Comparison of ENCODE assay signal across 12 cellular contexts in genomic region chr18:13407484-13407883, GRCh38.
DNase-seq lines count a peak whose midpoint lies in the region; ATAC-seq and TF ChIP-seq lines count a peak whose summit lies in the region.
"Had no signal": no experiment of that assay in that cellular context is flagged by ENCODE, and none has a peak within 500 bp of the region (broad histone marks: within the 10 kb centered on the region; RNA-seq: fewer than 3 reads in every experiment).

No MANE protein-coding gene starts in this region.

- H3K4me1 Mint-ChIP-seq in osteocyte (ENCODE audit: unreplicated experiment) = no peaks in the 10 kb centered on the region
- H3K4me1 Mint-ChIP-seq: B cell had no signal

- intact Hi-C loops in left ventricle myocardium superior (cut with micrococcal nuclease) (no loop called here), Right ventricle myocardium superior (cut with DNase I) (no loop called here)

- no peak overlapping the region for H3K27ac Mint-ChIP-seq in osteocyte (ENCODE audit: unreplicated experiment)
- H3K27ac Mint-ChIP-seq: B cell; CD8-positive, alpha-beta T cell; H9 had no signal

- ATAC-seq in left ventricle myocardium superior (peak; percentile 21), Right ventricle myocardium superior (ENCODE audit: poor library complexity) (no peak), HG03460 (IDR thresholded peaks at IDR 0.05; ENCODE audit: unreplicated experiment) (no peak)
- ATAC-seq: CD8-positive, alpha-beta T cell; GM12878 had no signal

- TF ChIP-seq CTCF in osteocyte (IDR thresholded peaks at IDR 0.05) = no peak

- H3K4me3 Mint-ChIP-seq in osteocyte (ENCODE audit: unreplicated experiment) = no peak overlapping the region
- H3K4me3 Mint-ChIP-seq: B cell; CD8-positive, alpha-beta T cell; H9 had no signal

- no peaks in the 10 kb centered on the region for H3K36me3 Mint-ChIP-seq in osteocyte (ENCODE audit: unreplicated experiment)

- H3K9me3 Mint-ChIP-seq in osteocyte (ENCODE audit: unreplicated experiment) = peaks cover 12% of the 10 kb centered on the region

- no peak for DNase-seq in left ventricle myocardium superior
- DNase-seq in Right ventricle myocardium superior = no peak
- DNase-seq in cerebellar cortex (ENCODE audit: low spot score) = peak; percentile 79
- DNase-seq in osteocyte (ENCODE audit: extremely low spot score, unreplicated experiment) = peak; percentile 54
- DNase-seq in SW480 (ENCODE audit: low spot score) = no peak
- DNase-seq: Calu3, DMS79 treated with DMSO at 0.1 percent for 48 hours, H9 had no signal

- H3K27me3 Mint-ChIP-seq in osteocyte (ENCODE audit: unreplicated experiment) = no peaks in the 10 kb centered on the region
- H3K27me3 Mint-ChIP-seq: B cell had no signal

Comparison
In these comparisons a context has a peak if more than half of its experiments do, and no peak if none do; other contexts are left out.
1. DNase-seq: peak in cerebellar cortex (single experiment) and osteocyte (single experiment); none in left ventricle myocardium superior (single experiment), Right ventricle myocardium superior (single experiment) and SW480 (single experiment).